22 cellular contexts compared by ENCODE assay signal in the genomic region with DNA sequence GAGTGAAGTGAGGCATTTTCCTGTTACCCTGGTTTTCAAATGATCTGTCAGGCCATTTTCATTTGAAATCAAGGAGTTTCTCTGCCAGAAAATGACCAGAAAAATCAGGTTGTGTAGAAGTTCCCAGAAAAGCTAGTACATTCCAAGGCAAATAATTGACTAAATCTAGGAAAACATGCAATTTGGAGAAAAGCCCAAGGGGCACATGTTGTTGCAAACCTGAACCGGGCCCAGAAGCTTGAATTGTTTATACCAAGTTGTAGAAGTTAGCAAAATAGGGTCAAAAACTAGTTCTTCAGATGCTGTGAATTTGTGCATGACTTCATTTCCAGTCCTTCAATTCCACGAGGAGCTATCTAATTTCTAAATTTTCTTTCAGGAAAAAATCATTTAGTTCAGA. TPM values are rescaled to one million over a fixed set of nuclear protein-coding genes. Genes with fewer than 3 reads are reported as not detected.
"Had no signal": no experiment of that assay in that cellular context is flagged by ENCODE, and none has a peak within 500 bp of the region (broad histone marks: within the 10 kb centered on the region; RNA-seq: fewer than 3 reads in every experiment).

No MANE protein-coding gene starts in this region.

- H3K9me3 ChIP-seq: neutrophil, transverse colon had no signal

- H3K27me3 ChIP-seq: neutrophil, sigmoid colon, transverse colon had no signal

- H3K36me3 ChIP-seq: neutrophil, sigmoid colon, transverse colon had no signal

- ATAC-seq: activated T-cell treated with anti-CD3 and anti-CD28 coated beads, Interleukin-2, amount 50 U/mL, for 72 hours; effector memory CD8-positive, alpha-beta T cell; natural killer cell had no signal

- H3K9me3 Mint-ChIP-seq: activated CD4-positive, alpha-beta T cell treated with anti-CD3 and anti-CD28 coated beads, Interleukin-2, amount 10 ng/mL, durations not matched to agents 7 days and 5 days; activated T-cell treated with anti-CD3 and anti-CD28 coated beads, Interleukin-2, amount 50 U/mL, for 72 hours; natural killer cell had no signal

- H3K4me1 Mint-ChIP-seq: natural killer cell had no signal

- H3K4me1 ChIP-seq: sigmoid colon, transverse colon had no signal

- H3K4me3 Mint-ChIP-seq: activated CD4-positive, alpha-beta T cell treated with anti-CD3 and anti-CD28 coated beads, Interleukin-2, amount 10 ng/mL, durations not matched to agents 7 days and 5 days; activated naive CD8-positive, alpha-beta T cell; activated T-cell treated with anti-CD3 and anti-CD28 coated beads, Interleukin-2, amount 50 U/mL, for 72 hours; effector memory CD8-positive, alpha-beta T cell; natural killer cell had no signal

- H3K27ac Mint-ChIP-seq: activated CD4-positive, alpha-beta T cell treated with anti-CD3 and anti-CD28 coated beads, Interleukin-2, amount 10 ng/mL, durations not matched to agents 7 days and 5 days; activated naive CD8-positive, alpha-beta T cell; activated T-cell treated with anti-CD3 and anti-CD28 coated beads, Interleukin-2, amount 50 U/mL, for 72 hours; effector memory CD8-positive, alpha-beta T cell; natural killer cell; progenitor cell of endocrine pancreas had no signal

- H3K27me3 Mint-ChIP-seq: activated naive CD8-positive, alpha-beta T cell; progenitor cell of endocrine pancreas had no signal

- H3K36me3 Mint-ChIP-seq: activated naive CD8-positive, alpha-beta T cell; natural killer cell had no signal

- DNase-seq: activated CD4-positive, alpha-beta T cell treated with anti-CD3 and anti-CD28 coated beads, Interleukin-2, amount 10 ng/mL, durations not matched to agents 7 days and 5 days; activated CD4-positive, CD25-positive, alpha-beta regulatory T cell; activated CD8-positive, alpha-beta memory T cell treated with anti-CD3 and anti-CD28 coated beads, Interleukin-2, amount 50 U/mL, for 48 hours; activated gamma-delta T cell treated with Interleukin-2 at 50 U/mL for 16 hours; activated T-cell treated with anti-CD3 and anti-CD28 coated beads, Interleukin-2, amount 50 U/mL, for 72 hours; dermis blood vessel endothelial cell; effector memory CD8-positive, alpha-beta T cell; hippocampal formation; mesendoderm; natural killer cell; sigmoid colon; stimulated activated CD4-positive, alpha-beta T cell treated with anti-CD3 and anti-CD28 coated beads, Interleukin-12 subunit alpha, Interleukin-12 subunit beta, amount 100 ng/mL, for 4 hours; stimulated activated CD4-positive, alpha-beta T cell treated with anti-CD3 and anti-CD28 coated beads, Interleukin-2, amount 100 ng/mL, for 24 hours; SW 1271; transverse colon had no signal

- H3K27ac ChIP-seq: neutrophil, sigmoid colon, transverse colon had no signal

- H3K4me3 ChIP-seq: sigmoid colon, transverse colon had no signal

RNA-seq across cellular contexts. Expression of gene TRIM42, which starts 31.0 kb away (rescaled TPM):
- total RNA-seq: activated CD4-positive, alpha-beta T cell treated with anti-CD3 and anti-CD28 coated beads, Interleukin-2, amount 10 ng/mL, durations not matched to agents 7 days and 5 days; activated T-cell treated with anti-CD3 and anti-CD28 coated beads, Interleukin-2, amount 50 U/mL, for 72 hours; cerebellum; dermis blood vessel endothelial cell; glomerular endothelial cell; liver; natural killer cell; progenitor cell of endocrine pancreas; sigmoid colon; SK-MEL-5; transverse colon had no signal
